23 cellular contexts compared by ENCODE assay signal in genomic region chr14:71815110-71815509, GRCh38.
"Had no signal": no experiment of that assay in that cellular context is flagged by ENCODE, and none has a peak within 500 bp of the region (broad histone marks: within the 10 kb centered on the region; RNA-seq: fewer than 3 reads in every experiment).

No MANE protein-coding gene starts in this region.

- H3K27ac Mint-ChIP-seq: memory B cell; nephron; stimulated activated effector memory CD8-positive, alpha-beta T cell treated with anti-CD3 and anti-CD28 coated beads, Interleukin-12 subunit alpha, Interleukin-12 subunit beta, amount 100 ng/mL, for 72 hours; stimulated activated naive CD8-positive, alpha-beta T cell treated with anti-CD3 and anti-CD28 coated beads, Interleukin-15, Interleukin-2, amounts not matched to agents 100 ng/mL and 50 ng/mL, for 24 hours had no signal

- H3K9me3 Mint-ChIP-seq: memory B cell; stimulated activated effector memory CD8-positive, alpha-beta T cell treated with anti-CD3 and anti-CD28 coated beads, Interleukin-12 subunit alpha, Interleukin-12 subunit beta, amount 100 ng/mL, for 72 hours; stimulated activated naive CD8-positive, alpha-beta T cell treated with anti-CD3 and anti-CD28 coated beads, Interleukin-15, Interleukin-2, amounts not matched to agents 100 ng/mL and 50 ng/mL, for 24 hours had no signal

- H3K9me3 ChIP-seq: lower lobe of right lung, psoas muscle, right lobe of liver, tibial artery, upper lobe of left lung, uterus had no signal

- H3K4me3 ChIP-seq: dorsolateral prefrontal cortex, hepatocyte, left ventricle myocardium inferior, lower lobe of right lung, psoas muscle, right lobe of liver, tibial artery, upper lobe of left lung, uterus had no signal

- H3K27me3 ChIP-seq: hepatocyte, right lobe of liver, tibial artery, upper lobe of left lung, uterus had no signal

- H3K4me1 Mint-ChIP-seq: memory B cell; nephron; stimulated activated effector memory CD8-positive, alpha-beta T cell treated with anti-CD3 and anti-CD28 coated beads, Interleukin-12 subunit alpha, Interleukin-12 subunit beta, amount 100 ng/mL, for 72 hours had no signal

- H3K9ac ChIP-seq: parathyroid adenoma had no signal

- H3K79me2 ChIP-seq: hepatocyte, parathyroid adenoma had no signal

- H3K36me3 ChIP-seq: left ventricle myocardium inferior, lower lobe of right lung, right lobe of liver, tibial artery, upper lobe of left lung, uterus had no signal

- H3K4me2 ChIP-seq: hepatocyte had no signal

- DNase-seq: dorsolateral prefrontal cortex; effector CD8-positive, alpha-beta T cell; foreskin melanocyte; head of caudate nucleus; kidney; left cardiac atrium; left ventricle myocardium inferior; lower lobe of right lung; midbrain; psoas muscle; retina; right lobe of liver; stimulated activated CD4-positive, alpha-beta T cell treated with anti-CD3 and anti-CD28 coated beads, Interleukin-4, amount 100 ng/mL, for 1 hour; stimulated activated CD8-positive, alpha-beta memory T cell treated with anti-CD3 and anti-CD28 coated beads, Interleukin-4, amount 100 ng/mL, for 48 hours; tibial artery; upper lobe of left lung; uterus had no signal

- H3K36me3 Mint-ChIP-seq: memory B cell; stimulated activated effector memory CD8-positive, alpha-beta T cell treated with anti-CD3 and anti-CD28 coated beads, Interleukin-12 subunit alpha, Interleukin-12 subunit beta, amount 100 ng/mL, for 72 hours had no signal

- ATAC-seq: left cardiac atrium; lower lobe of right lung; psoas muscle; right lobe of liver; stimulated activated effector memory CD8-positive, alpha-beta T cell treated with anti-CD3 and anti-CD28 coated beads, Interleukin-12 subunit alpha, Interleukin-12 subunit beta, amount 100 ng/mL, for 72 hours had no signal

- H3K4me1 ChIP-seq: left ventricle myocardium inferior, lower lobe of right lung, parathyroid adenoma, psoas muscle, right lobe of liver, tibial artery, upper lobe of left lung, uterus had no signal

- H3K4me3 Mint-ChIP-seq: memory B cell; nephron; stimulated activated effector memory CD8-positive, alpha-beta T cell treated with anti-CD3 and anti-CD28 coated beads, Interleukin-12 subunit alpha, Interleukin-12 subunit beta, amount 100 ng/mL, for 72 hours; stimulated activated naive CD8-positive, alpha-beta T cell treated with anti-CD3 and anti-CD28 coated beads, Interleukin-15, Interleukin-2, amounts not matched to agents 100 ng/mL and 50 ng/mL, for 24 hours had no signal

- H2AFZ ChIP-seq: hepatocyte, parathyroid adenoma had no signal

- H3K27ac ChIP-seq: dorsolateral prefrontal cortex, hepatocyte, left ventricle myocardium inferior, lower lobe of right lung, parathyroid adenoma, psoas muscle, right lobe of liver, tibial artery, upper lobe of left lung, uterus had no signal
